In the genomic region with DNA sequence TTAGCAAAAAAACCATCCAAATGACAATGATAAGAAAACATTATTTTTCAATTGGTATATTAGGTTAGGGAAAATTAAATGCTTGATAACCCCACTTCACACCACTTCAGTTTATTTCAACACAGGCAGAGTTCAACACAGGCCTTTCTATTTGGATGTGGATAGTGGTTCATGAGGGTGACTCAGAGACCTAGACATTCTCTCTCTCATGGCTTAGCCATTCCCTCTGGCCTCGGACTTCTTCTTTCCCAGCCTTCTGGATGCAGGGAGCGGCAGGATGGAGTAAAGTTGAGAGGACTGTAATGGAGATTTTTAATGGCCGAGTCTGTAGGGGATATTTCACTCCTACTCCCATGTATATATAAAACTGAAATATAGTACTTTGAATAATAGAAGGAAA, we compare ENCODE assay signal across 1 cellular context.
TF ChIP-seq lines count a peak whose summit lies in the region.

No MANE protein-coding gene starts in this region.

TF ChIP-seq in GM23338, 12 proteins besides CTCF, POLR2A, EP300 and RAD21 (continued from another document):
- TF ChIP-seq, protein P1, sequence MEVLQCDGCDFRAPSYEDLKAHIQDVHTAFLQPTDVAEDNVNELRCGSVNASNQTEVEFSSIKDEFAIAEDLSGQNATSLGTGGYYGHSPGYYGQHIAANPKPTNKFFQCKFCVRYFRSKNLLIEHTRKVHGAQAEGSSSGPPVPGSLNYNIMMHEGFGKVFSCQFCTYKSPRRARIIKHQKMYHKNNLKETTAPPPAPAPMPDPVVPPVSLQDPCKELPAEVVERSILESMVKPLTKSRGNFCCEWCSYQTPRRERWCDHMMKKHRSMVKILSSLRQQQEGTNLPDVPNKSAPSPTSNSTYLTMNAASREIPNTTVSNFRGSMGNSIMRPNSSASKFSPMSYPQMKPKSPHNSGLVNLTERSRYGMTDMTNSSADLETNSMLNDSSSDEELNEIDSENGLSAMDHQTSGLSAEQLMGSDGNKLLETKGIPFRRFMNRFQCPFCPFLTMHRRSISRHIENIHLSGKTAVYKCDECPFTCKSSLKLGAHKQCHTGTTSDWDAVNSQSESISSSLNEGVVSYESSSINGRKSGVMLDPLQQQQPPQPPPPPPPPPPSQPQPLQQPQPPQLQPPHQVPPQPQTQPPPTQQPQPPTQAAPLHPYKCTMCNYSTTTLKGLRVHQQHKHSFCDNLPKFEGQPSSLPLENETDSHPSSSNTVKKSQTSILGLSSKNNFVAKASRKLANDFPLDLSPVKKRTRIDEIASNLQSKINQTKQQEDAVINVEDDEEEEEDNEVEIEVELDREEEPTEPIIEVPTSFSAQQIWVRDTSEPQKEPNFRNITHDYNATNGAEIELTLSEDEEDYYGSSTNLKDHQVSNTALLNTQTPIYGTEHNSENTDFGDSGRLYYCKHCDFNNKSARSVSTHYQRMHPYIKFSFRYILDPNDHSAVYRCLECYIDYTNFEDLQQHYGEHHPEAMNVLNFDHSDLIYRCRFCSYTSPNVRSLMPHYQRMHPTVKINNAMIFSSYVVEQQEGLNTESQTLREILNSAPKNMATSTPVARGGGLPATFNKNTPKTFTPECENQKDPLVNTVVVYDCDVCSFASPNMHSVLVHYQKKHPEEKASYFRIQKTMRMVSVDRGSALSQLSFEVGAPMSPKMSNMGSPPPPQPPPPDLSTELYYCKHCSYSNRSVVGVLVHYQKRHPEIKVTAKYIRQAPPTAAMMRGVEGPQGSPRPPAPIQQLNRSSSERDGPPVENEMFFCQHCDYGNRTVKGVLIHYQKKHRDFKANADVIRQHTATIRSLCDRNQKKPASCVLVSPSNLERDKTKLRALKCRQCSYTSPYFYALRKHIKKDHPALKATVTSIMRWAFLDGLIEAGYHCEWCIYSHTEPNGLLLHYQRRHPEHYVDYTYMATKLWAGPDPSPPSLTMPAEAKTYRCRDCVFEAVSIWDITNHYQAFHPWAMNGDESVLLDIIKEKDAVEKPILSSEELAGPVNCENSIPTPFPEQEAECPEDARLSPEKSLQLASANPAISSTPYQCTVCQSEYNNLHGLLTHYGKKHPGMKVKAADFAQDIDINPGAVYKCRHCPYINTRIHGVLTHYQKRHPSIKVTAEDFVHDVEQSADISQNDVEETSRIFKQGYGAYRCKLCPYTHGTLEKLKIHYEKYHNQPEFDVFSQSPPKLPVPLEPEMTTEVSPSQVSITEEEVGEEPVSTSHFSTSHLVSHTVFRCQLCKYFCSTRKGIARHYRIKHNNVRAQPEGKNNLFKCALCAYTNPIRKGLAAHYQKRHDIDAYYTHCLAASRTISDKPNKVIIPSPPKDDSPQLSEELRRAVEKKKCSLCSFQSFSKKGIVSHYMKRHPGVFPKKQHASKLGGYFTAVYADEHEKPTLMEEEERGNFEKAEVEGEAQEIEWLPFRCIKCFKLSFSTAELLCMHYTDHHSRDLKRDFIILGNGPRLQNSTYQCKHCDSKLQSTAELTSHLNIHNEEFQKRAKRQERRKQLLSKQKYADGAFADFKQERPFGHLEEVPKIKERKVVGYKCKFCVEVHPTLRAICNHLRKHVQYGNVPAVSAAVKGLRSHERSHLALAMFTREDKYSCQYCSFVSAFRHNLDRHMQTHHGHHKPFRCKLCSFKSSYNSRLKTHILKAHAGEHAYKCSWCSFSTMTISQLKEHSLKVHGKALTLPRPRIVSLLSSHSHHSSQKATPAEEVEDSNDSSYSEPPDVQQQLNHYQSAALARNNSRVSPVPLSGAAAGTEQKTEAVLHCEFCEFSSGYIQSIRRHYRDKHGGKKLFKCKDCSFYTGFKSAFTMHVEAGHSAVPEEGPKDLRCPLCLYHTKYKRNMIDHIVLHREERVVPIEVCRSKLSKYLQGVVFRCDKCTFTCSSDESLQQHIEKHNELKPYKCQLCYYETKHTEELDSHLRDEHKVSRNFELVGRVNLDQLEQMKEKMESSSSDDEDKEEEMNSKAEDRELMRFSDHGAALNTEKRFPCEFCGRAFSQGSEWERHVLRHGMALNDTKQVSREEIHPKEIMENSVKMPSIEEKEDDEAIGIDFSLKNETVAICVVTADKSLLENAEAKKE (CRISPR knock-in tag; IDR thresholded peaks at IDR 0.05) = no peak
- TF ChIP-seq EZH2phosphoT487 (IDR thresholded peaks at IDR 0.05; ENCODE audit: unreplicated experiment) = no peak
- no peak for TF ChIP-seq ZNF114 (CRISPR knock-in tag; IDR thresholded peaks at IDR 0.05)
- TF ChIP-seq POLR2AphosphoS5 (IDR thresholded peaks at IDR 0.05; ENCODE audit: low read depth) = no peak
- no peak for TF ChIP-seq CREB1 (CRISPR knock-in tag; IDR thresholded peaks at IDR 0.05; ENCODE audit: low read depth)
